ENCODE assay signal across 9 cellular contexts in the genomic region with DNA sequence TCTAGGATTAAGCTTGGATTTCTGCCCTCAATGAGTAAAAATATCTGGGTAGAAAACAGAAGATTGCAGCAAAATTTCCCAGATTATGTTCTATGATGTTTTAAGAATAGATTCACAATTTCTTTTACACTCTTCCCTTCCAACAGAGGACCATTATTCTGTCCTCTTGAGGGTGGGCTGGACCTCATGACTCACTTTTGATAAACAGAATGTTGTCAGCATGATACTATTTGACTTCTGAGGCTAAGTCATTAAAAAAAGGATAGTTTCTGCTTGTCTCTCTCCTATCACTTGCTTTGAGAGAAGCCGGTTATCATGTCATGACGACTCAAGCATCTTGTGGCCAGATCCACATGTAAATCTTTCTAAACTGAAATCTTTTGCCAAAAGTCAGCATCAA.
"Had no signal": no experiment of that assay in that cellular context is flagged by ENCODE, and none has a peak within 500 bp of the region (broad histone marks: within the 10 kb centered on the region; RNA-seq: fewer than 3 reads in every experiment).

No MANE protein-coding gene starts in this region.

- ATAC-seq: GM23338, HCT116 had no signal

- H3K9me3 ChIP-seq: HAP-1 had no signal

- H3K4me2 ChIP-seq: GM23338 had no signal

- H3K9ac ChIP-seq: GM23248 had no signal

- H3K4me3 ChIP-seq: GM23248, GM23338, HAP-1 had no signal

- H3K27ac ChIP-seq: GM23248 had no signal

- DNase-seq: GM23248, GOT3, H7, H9, HCEC 1CT, HFFc6 had no signal

- H3K36me3 ChIP-seq: HAP-1 had no signal

- H2AFZ ChIP-seq: GM23248, GM23338 had no signal
